Comparison of ENCODE assay signal across 14 cellular contexts in genomic region chr11:18010977-18011586, GRCh38. TPM values are rescaled to one million over a fixed set of nuclear protein-coding genes. Genes with fewer than 3 reads are reported as not detected.
A peak's percentile ranks its signal among the peaks of the same experiment; 100 is the strongest.
DNase-seq lines count a peak whose midpoint lies in the region; ATAC-seq and TF ChIP-seq lines count a peak whose summit lies in the region.
"Had no signal": no experiment of that assay in that cellular context is flagged by ENCODE, and none has a peak within 500 bp of the region (broad histone marks: within the 10 kb centered on the region; RNA-seq: fewer than 3 reads in every experiment).

No MANE protein-coding gene starts in this region.

- H3K9me1 ChIP-seq in IMR-90 (ENCODE audit: insufficient read depth, low read length): 0 out of 2 replicates have a peak, but pooled peaks cover 6% of the 10 kb centered on the region

- no peaks in the 10 kb centered on the region for H4K20me1 ChIP-seq in IMR-90 (ENCODE audit: insufficient read depth, low read length)

- H2BK5ac ChIP-seq in IMR-90 (ENCODE audit: low read depth, low read length, poor library complexity, severe bottlenecking): peak overlapping the region; percentile 15

- H3K14ac ChIP-seq in IMR-90 (replicated peaks; ENCODE audit: low read depth, low read length): no peak overlapping the region

- no TSS peak for BruUV-seq in IMR-90 (replicated peaks; lab: Mats Ljungman, UMichigan)

- H4K91ac ChIP-seq in IMR-90 (ENCODE audit: insufficient read depth, low read depth, low read length): no peak overlapping the region

- POLR2A ChIA-PET in IMR-90 (lab: Charles Lee; ENCODE audit: unreplicated experiment): no interaction called here

- CTCF ChIA-PET in IMR-90 (lab: Yijun Ruan, JAX): no interaction called here

- H3K27me3 Mint-ChIP-seq in activated T-helper 2 cell treated with anti-CD3 and anti-CD28 coated beads, Interferon-gamma antibody, Interleukin-2, Interleukin-4, amounts not matched to agents 10 μg/mL and 5 μg/mL and 100 μg/mL, durations not matched to agents 14 hours and 24 hours and 36 hours (ENCODE audit: low read depth): no peaks in the 10 kb centered on the region
- no peaks in the 10 kb centered on the region for H3K27me3 Mint-ChIP-seq in naive B cell

- no peaks in the 10 kb centered on the region for H3K9me3 Mint-ChIP-seq in activated T-helper 2 cell treated with anti-CD3 and anti-CD28 coated beads, Interferon-gamma antibody, Interleukin-2, Interleukin-4, amounts not matched to agents 10 μg/mL and 5 μg/mL and 100 μg/mL, durations not matched to agents 14 hours and 24 hours and 36 hours
- peaks cover 0 to 9% (median 0%) of the 10 kb centered on the region in 7 donors for H3K9me3 Mint-ChIP-seq in naive B cell

- H3K4me1 ChIP-seq in IMR-90 (ENCODE audit: control insufficient read depth, insufficient read depth, low read length): peaks cover 4% of the 10 kb centered on the region

- H3K23ac ChIP-seq in IMR-90 (ENCODE audit: low read depth, low read length): no peak overlapping the region

- no peak overlapping the region for H2AK9ac ChIP-seq in IMR-90 (replicated peaks; ENCODE audit: low read depth, low read length, poor library complexity)

- no peak overlapping the region for H3K56ac ChIP-seq in IMR-90 (ENCODE audit: extremely low read depth, insufficient read depth, low read length)

- H3K4ac ChIP-seq in IMR-90 (ENCODE audit: low read depth, low read length): no peak overlapping the region

- peaks cover 7% of the 10 kb centered on the region for H3K36me3 Mint-ChIP-seq in activated T-helper 2 cell treated with anti-CD3 and anti-CD28 coated beads, Interferon-gamma antibody, Interleukin-2, Interleukin-4, amounts not matched to agents 10 μg/mL and 5 μg/mL and 100 μg/mL, durations not matched to agents 14 hours and 24 hours and 36 hours (ENCODE audit: low read depth)
- H3K36me3 Mint-ChIP-seq in naive B cell: no peaks in the 10 kb centered on the region

- dilution Hi-C loops in IMR-90 (cut with HindIII; ENCODE audit: low sequenced_read_pairs, unreplicated experiment): no loop called here

- peak overlapping the region; percentile 90 for H3K4me3 Mint-ChIP-seq in activated T-helper 2 cell treated with anti-CD3 and anti-CD28 coated beads, Interferon-gamma antibody, Interleukin-2, Interleukin-4, amounts not matched to agents 10 μg/mL and 5 μg/mL and 100 μg/mL, durations not matched to agents 14 hours and 24 hours and 36 hours (ENCODE audit: low read depth)
- peak overlapping the region in 5 of 8 donors; percentile 41 to 95 (median 88) for H3K4me3 Mint-ChIP-seq in naive B cell

- no peak overlapping the region for H2BK15ac ChIP-seq in IMR-90 (ENCODE audit: low read depth, low read length)

- H3K18ac ChIP-seq in IMR-90 (ENCODE audit: low read depth, low read length): no peak overlapping the region

- H3K36me3 ChIP-seq in IMR-90 (ENCODE audit: control insufficient read depth, insufficient read depth, low read length): no peaks in the 10 kb centered on the region

- H4K5ac ChIP-seq in IMR-90 (ENCODE audit: low read depth, low read length): no peak overlapping the region

- H2AFZ ChIP-seq in IMR-90 (replicated peaks; ENCODE audit: low read length, poor library complexity): no peak overlapping the region

- WGBS in IMR-90 (ENCODE audit: extremely low coverage in 2 of 2, insufficient read length in 1 of 2), 2 experiments: 73% methylated on average over 1 of the region's 10 CpGs; no CpG with 5 or more reads in 1 of the 2 experiments

- no peak overlapping the region for H3K27ac Mint-ChIP-seq in activated T-helper 2 cell treated with anti-CD3 and anti-CD28 coated beads, Interferon-gamma antibody, Interleukin-2, Interleukin-4, amounts not matched to agents 10 μg/mL and 5 μg/mL and 100 μg/mL, durations not matched to agents 14 hours and 24 hours and 36 hours
- peak overlapping the region in 5 of 6 donors; percentile 51 to 94 (median 87) for H3K27ac Mint-ChIP-seq in naive B cell

- peaks cover 33% of the 10 kb centered on the region for H3K4me1 Mint-ChIP-seq in activated T-helper 2 cell treated with anti-CD3 and anti-CD28 coated beads, Interferon-gamma antibody, Interleukin-2, Interleukin-4, amounts not matched to agents 10 μg/mL and 5 μg/mL and 100 μg/mL, durations not matched to agents 14 hours and 24 hours and 36 hours (ENCODE audit: low read depth)
- peaks cover 15 to 30% (median 25%) of the 10 kb centered on the region in 3 donors for H3K4me1 Mint-ChIP-seq in naive B cell

- in situ Hi-C loops in IMR-90 (cut with MboI; ENCODE audit: low sequenced_read_pairs): no loop called here

- TF ChIP-seq CTCF in IMR-90 (conservative IDR thresholded peaks at IDR 0.05; ENCODE audit: low read depth, low read length): no peak

- H3K27me3 ChIP-seq in IMR-90 (ENCODE audit: control insufficient read depth, insufficient read depth, low read length): peaks cover under 1% of the 10 kb centered on the region; the same call in 1 of the 2 replicates
- H3K27me3 ChIP-seq: gastrocnemius medialis, thyroid gland had no signal

- H3K4me3 ChIP-seq in IMR-90 (ENCODE audit: insufficient read depth, low read depth, low read length): no peak overlapping the region

- no peaks in the 10 kb centered on the region for H3K9me3 ChIP-seq in IMR-90 (ENCODE audit: control insufficient read depth, insufficient read depth, low read length)
- H3K9me3 ChIP-seq: gastrocnemius medialis, thyroid gland had no signal

- peaks cover 5 to 11% of the 10 kb centered on the region in 2 experiments; a peak in 3 of 4 replicates for H3K79me1 ChIP-seq in IMR-90 (ENCODE audit: low read depth in 1 of 2, low read length in 2 of 2)

- H3K27ac ChIP-seq in IMR-90 (ENCODE audit: insufficient read depth, low read length): no peak overlapping the region
- H3K27ac ChIP-seq: 22Rv1 had no signal

- no peak for TF ChIP-seq POLR2A in IMR-90 (IDR thresholded peaks at IDR 0.05; ENCODE audit: low read depth, low read length)

- H3K9ac ChIP-seq in IMR-90 (ENCODE audit: low read depth, low read length): no peak overlapping the region

- DNase-seq in DMS 273 (lab: John Stamatoyannopoulos, UW; ENCODE audit: unreplicated experiment) (peak; percentile 17), DMS 273 treated with DMSO at 0.1 percent for 48 hours (lab: John Stamatoyannopoulos, UW) (no peak), IMR-90 (no peak), naive B cell (no peak)
- DNase-seq in activated T-helper 2 cell treated with anti-CD3 and anti-CD28 coated beads, Interferon-gamma antibody, Interleukin-2, Interleukin-4, amounts not matched to agents 10 μg/mL and 5 μg/mL and 100 μg/mL, durations not matched to agents 14 hours and 24 hours and 36 hours (ENCODE audit: low spot score): no peak
- DNase-seq: activated effector memory CD4-positive, alpha-beta T cell treated with anti-CD3 and anti-CD28 coated beads, Interleukin-2, amount 50 U/mL, for 16 hours; gastrocnemius medialis; left ventricle myocardium inferior; NCI-H524 treated with DMSO at 0.1 percent for 48 hours; thyroid gland had no signal

- TF ChIP-seq RAD21 in IMR-90 (IDR thresholded peaks at IDR 0.05; ENCODE audit: low read length): no peak

- H3K4me2 ChIP-seq in IMR-90 (ENCODE audit: low read depth, low read length): no peak overlapping the region

- no peak overlapping the region for H2AK5ac ChIP-seq in IMR-90 (ENCODE audit: low read depth, low read length)

- no peak overlapping the region for H2BK20ac ChIP-seq in IMR-90 (ENCODE audit: low read depth, low read length)

- no peak for ATAC-seq in IMR-90 (ENCODE audit: low read depth)
- ATAC-seq in naive B cell (ENCODE audit: low read depth in 2 of 2): no peak
- no peak for ATAC-seq in HG02759 (IDR thresholded peaks at IDR 0.05; ENCODE audit: unreplicated experiment)
- no peak for ATAC-seq in GM18868 (IDR thresholded peaks at IDR 0.05; ENCODE audit: unreplicated experiment)
- no peak for ATAC-seq in HG02610 (IDR thresholded peaks at IDR 0.05; ENCODE audit: unreplicated experiment)
- ATAC-seq: gastrocnemius medialis had no signal

- intact Hi-C loops in IMR-90 (cut with micrococcal nuclease): loop anchor here (5.0 kb wide), 1 partner anchor 96 kb away; the partner anchor contains the start of gene SAAL1
- intact Hi-C loops in activated T-helper 2 cell treated with anti-CD3 and anti-CD28 coated beads, Interferon-gamma antibody, Interleukin-2, Interleukin-4, amounts not matched to agents 10 μg/mL and 5 μg/mL and 100 μg/mL, durations not matched to agents 14 hours and 24 hours and 36 hours (cut with micrococcal nuclease): loop anchor here (5.0 to 10.0 kb wide), 4 partner anchors 371 to 934 kb away; partner anchors contain the start of genes RPS13, SPTY2D1 and TSG101

- H4K8ac ChIP-seq in IMR-90 (ENCODE audit: low read depth in 2 of 2, low read length in 2 of 2): no peak overlapping the region

- H2BK120ac ChIP-seq in IMR-90 (ENCODE audit: low read depth, low read length): no peak overlapping the region

TF ChIP-seq in IMR-90, 13 proteins besides CTCF, POLR2A, EP300 and RAD21:
- no peak for TF ChIP-seq MAFK (IDR thresholded peaks at IDR 0.05; ENCODE audit: low read depth, low read length)
- no peak for TF ChIP-seq RCOR1 (IDR thresholded peaks at IDR 0.05; ENCODE audit: insufficient replicate concordance, low read length)

RNA-seq across cellular contexts. Expression of gene SERGEF, which starts 1.8 kb away (rescaled TPM):
- total RNA-seq in IMR-90 (2012; rRNA removed): 18.1 and 19.4 TPM in 2 replicates
- polyA plus RNA-seq in IMR-90 (2012; rRNA removed) (12.2 and 12.9 TPM in 2 replicates), naive B cell (ENCODE audit: low read depth in 6 of 6) (10 to 100 TPM; 18.3 to 54.6 (median 42.6) TPM)
- polyA plus RNA-seq in IMR-90 (2012; cell fraction: cytosol; rRNA removed): 9.4 and 13.1 TPM in 2 replicates
- 5.3 and 16.1 TPM in 2 replicates for polyA plus RNA-seq in IMR-90 (2012; cell fraction: nucleus; rRNA removed; ENCODE audit: low replicate concordance)
- total RNA-seq in activated T-helper 2 cell treated with anti-CD3 and anti-CD28 coated beads, Interferon-gamma antibody, Interleukin-2, Interleukin-4, amounts not matched to agents 10 μg/mL and 5 μg/mL and 100 μg/mL, durations not matched to agents 14 hours and 24 hours and 36 hours: 39.5 and 43.9 TPM in 2 replicates

RNA-seq across cellular contexts. Expression of gene TPH1, which starts 35.0 kb away (rescaled TPM):
- total RNA-seq in IMR-90 (2012; rRNA removed): under 0.01 TPM in 2 replicates
- 0.01 and 0.07 TPM in 2 replicates for polyA plus RNA-seq in IMR-90 (2012; rRNA removed)
- polyA plus RNA-seq in IMR-90 (2012; cell fraction: cytosol; rRNA removed): not detected in 2 replicates
- 0.08 and 0.33 TPM in 2 replicates for polyA plus RNA-seq in IMR-90 (2012; cell fraction: nucleus; rRNA removed; ENCODE audit: low replicate concordance)
- 0.34 and 0.60 TPM in 2 replicates for total RNA-seq in activated T-helper 2 cell treated with anti-CD3 and anti-CD28 coated beads, Interferon-gamma antibody, Interleukin-2, Interleukin-4, amounts not matched to agents 10 μg/mL and 5 μg/mL and 100 μg/mL, durations not matched to agents 14 hours and 24 hours and 36 hours
- not detected for polyA plus RNA-seq in naive B cell (ENCODE audit: low read depth in 6 of 6)
- total RNA-seq: left ventricle myocardium inferior had no signal
